ENCODE assay signal across 8 cellular contexts in genomic region chr9:104863180-104863883, GRCh38.
DNase-seq lines count a peak whose midpoint lies in the region; ATAC-seq and TF ChIP-seq lines count a peak whose summit lies in the region.

No MANE protein-coding gene starts in this region.

- CTCF ChIA-PET in GM10248 (lab: Yijun Ruan, JAX) (interaction anchor here (0.6 to 3.5 kb wide), 34 partner anchors 9 to 555 kb away, joined by 3 to 22 read pairs (median 5); no protein-coding TSS in a partner anchor), Panc1 (lab: Charles Lee) (interaction anchor here (0.6 to 1.1 kb wide), 4 partner anchors 64 to 763 kb away, joined by 3 to 7 read pairs (median 4); no protein-coding TSS in a partner anchor)

- no peak overlapping the region for H3K4me3 ChIP-seq in Panc1 (ENCODE audit: low read depth in 2 of 2, low read length in 2 of 2)
- no peak overlapping the region for H3K4me3 ChIP-seq in cardiac muscle cell
- no peak overlapping the region for H3K4me3 ChIP-seq in lower leg skin (ENCODE audit: low read depth, poor library complexity, severe bottlenecking)

- H3K9me3 Mint-ChIP-seq in activated naive CD4-positive, alpha-beta T cell treated with anti-CD3 and anti-CD28 coated beads, Interleukin-2, amount 50 U/mL, for 72 hours, result no peaks in the 10 kb centered on the region

- intact Hi-C loops in Panc1 (cut with micrococcal nuclease; ENCODE audit: unreplicated experiment), result loop anchor here (5.0 kb wide), 2 partner anchors 294 to 554 kb away; no protein-coding TSS in a partner anchor
- intact Hi-C loops in posterior vena cava (cut with DNase I), result loop anchor here (10.0 kb wide), 2 partner anchors 61 to 291 kb away; partner anchors contain the start of gene ABCA1 (in 1 of the 2)
- intact Hi-C loops in lower leg skin (cut with DNase I; ENCODE audit: low total_unique reads), result loop anchor here (10.0 kb wide), 1 partner anchor 291 kb away; no protein-coding TSS in a partner anchor

- no peak for TF ChIP-seq POLR2A in lower leg skin (IDR thresholded peaks at IDR 0.05)

- H3K4me1 ChIP-seq in Panc1 (ENCODE audit: control insufficient read depth, insufficient read depth, low read length), result no peaks in the 10 kb centered on the region
- H3K4me1 ChIP-seq in cardiac muscle cell (ENCODE audit: low read depth), result peaks cover 10% of the 10 kb centered on the region

- DNase-seq in GM10248 (ENCODE audit: extremely low spot score) (peak; percentile 65), H4 (ENCODE audit: low spot score) (peak; percentile 70), Panc1 (ENCODE audit: low read depth, low spot score) (peak; percentile 61), cardiac muscle cell (ENCODE audit: low read depth in 1 of 2, low spot score in 1 of 2) (peak; percentile 68 to 88), posterior vena cava (ENCODE audit: low spot score) (peak; percentile 64), lower leg skin (ENCODE audit: low spot score in 2 of 2) (no peak)
- peak in 1 of 2 donors; percentile 34 for DNase-seq in activated naive CD4-positive, alpha-beta T cell treated with anti-CD3 and anti-CD28 coated beads, Interleukin-2, amount 50 U/mL, for 72 hours (ENCODE audit: low spot score in 2 of 2)

- no peaks in the 10 kb centered on the region for H3K36me3 Mint-ChIP-seq in activated naive CD4-positive, alpha-beta T cell treated with anti-CD3 and anti-CD28 coated beads, Interleukin-2, amount 50 U/mL, for 72 hours

- no TSS peak for BruUV-seq in Panc1 (replicated peaks; lab: Mats Ljungman, UMichigan)

- peak overlapping the region; percentile 31 for H3K27ac ChIP-seq in KOPT-K1 (ENCODE audit: low read depth, low read length, poor library complexity, severe bottlenecking)
- H3K27ac ChIP-seq in Panc1 (ENCODE audit: low read length), result no peak overlapping the region
- H3K27ac ChIP-seq in cardiac muscle cell, result no peak overlapping the region

- no peak overlapping the region for H3K27ac Mint-ChIP-seq in activated naive CD4-positive, alpha-beta T cell treated with anti-CD3 and anti-CD28 coated beads, Interleukin-2, amount 50 U/mL, for 72 hours

- ATAC-seq in Panc1, result peak; percentile 87
- ATAC-seq in activated naive CD4-positive, alpha-beta T cell treated with anti-CD3 and anti-CD28 coated beads, Interleukin-2, amount 50 U/mL, for 72 hours, result peak; percentile 84 to 87

- H3K27me3 ChIP-seq in Panc1 (ENCODE audit: control insufficient read depth, insufficient read depth, low read length) (no peaks in the 10 kb centered on the region), cardiac muscle cell (no peaks in the 10 kb centered on the region)

- WGBS in lower leg skin, 2 donors, result 33 to 39% methylated on average over 4 of the region's 4 CpGs

- no peaks in the 10 kb centered on the region for H3K36me3 ChIP-seq in KOPT-K1 (ENCODE audit: insufficient read depth, low read length)
- H3K36me3 ChIP-seq in Panc1 (ENCODE audit: control insufficient read depth, insufficient read depth, low read length), result no peaks in the 10 kb centered on the region
- H3K36me3 ChIP-seq in cardiac muscle cell, result peaks cover 7% of the 10 kb centered on the region

- in situ Hi-C loops in Panc1 (cut with HindIII; ENCODE audit: low pct_unique_long_range_greater_than_20kb, low sequenced_read_pairs), result no loop called here

- POLR2A ChIA-PET in GM10248 (lab: Yijun Ruan, JAX) (no interaction called here), Panc1 (lab: Charles Lee) (no interaction called here)

- TF ChIP-seq CTCF in GM10248 (IDR thresholded peaks at IDR 0.05; ENCODE audit: control extremely low read depth, extremely low read depth, low read depth, missing control alignments), result peak; percentile 85
- TF ChIP-seq CTCF in Panc1 (IDR thresholded peaks at IDR 0.05), result peak; percentile 79
- peak; percentile 91 for TF ChIP-seq CTCF in cardiac muscle cell (IDR thresholded peaks at IDR 0.05; ENCODE audit: low read depth, low read length)
- no peak for TF ChIP-seq CTCF in lower leg skin (IDR thresholded peaks at IDR 0.05)

- H3K9me3 ChIP-seq in KOPT-K1 (ENCODE audit: insufficient read depth, low read length, poor library complexity, severe bottlenecking), result no peaks in the 10 kb centered on the region
- H3K9me3 ChIP-seq in Panc1 (ENCODE audit: control insufficient read depth, insufficient read depth, low read depth, low read length), result no peaks in the 10 kb centered on the region
- H3K9me3 ChIP-seq in cardiac muscle cell (ENCODE audit: low read depth), result no peaks in the 10 kb centered on the region

Comparison
In these comparisons a context has a peak if more than half of its experiments do, and no peak if none do; other contexts are left out.
1. DNase-seq: peak in GM10248 (single experiment), H4 (single experiment), Panc1 (single experiment), cardiac muscle cell (2 of 2) and posterior vena cava (single experiment); none in lower leg skin (0 of 2).
2. CTCF ChIP-seq: peak in GM10248 (single experiment), Panc1 (single experiment) and cardiac muscle cell (single experiment); none in lower leg skin (0 of 3).